ENCODE assay signal across 23 cellular contexts in the genomic region with DNA sequence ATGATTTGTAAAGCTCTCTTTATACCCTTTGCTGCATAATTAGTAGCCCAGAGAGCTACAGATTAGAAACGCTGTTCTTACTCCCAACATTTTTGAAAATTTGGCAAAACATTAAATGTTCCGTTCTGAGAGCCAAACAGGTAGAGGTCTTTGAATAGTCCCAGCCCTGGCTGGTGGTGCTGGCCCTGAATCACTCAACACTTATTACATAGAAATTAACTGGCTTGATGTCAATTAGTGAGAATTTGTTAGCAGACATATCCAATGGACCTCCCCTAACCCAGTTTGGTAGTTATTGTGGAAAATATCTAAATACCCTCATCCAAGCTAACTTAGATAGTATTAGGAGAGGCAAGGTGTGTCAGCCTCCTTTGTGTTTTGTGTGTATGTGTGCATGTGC.
DNase-seq lines count a peak whose midpoint lies in the region; ATAC-seq, FAIRE-seq and TF ChIP-seq lines count a peak whose summit lies in the region.
"Had no signal": no experiment of that assay in that cellular context is flagged by ENCODE, and none has a peak within 500 bp of the region (broad histone marks: within the 10 kb centered on the region; RNA-seq: fewer than 3 reads in every experiment).

No MANE protein-coding gene starts in this region.

- no peaks in the 10 kb centered on the region for H3K79me2 ChIP-seq in endothelial cell of umbilical vein (ENCODE audit: control insufficient read depth, insufficient read depth, low read length)

- no peak overlapping the region for H3K4me2 ChIP-seq in endothelial cell of umbilical vein (ENCODE audit: insufficient read depth, low read length)
- H3K4me2 ChIP-seq: BLaER1 treated with 17β-estradiol and CSF1 and Interleukin-3, amounts not matched to agents 10 nM and 100 nM; SK-N-SH had no signal

- no peaks in the 10 kb centered on the region for H3K4me1 ChIP-seq in endothelial cell of umbilical vein (ENCODE audit: control insufficient read depth, extremely low read depth, insufficient read depth, low read length)
- H3K4me1 ChIP-seq: BLaER1 treated with 17β-estradiol and CSF1 and Interleukin-3, amounts not matched to agents 10 nM and 100 nM had no signal

- no peak overlapping the region for H3K4me3 ChIP-seq in endothelial cell of umbilical vein (replicated peaks in 1 of 3; ENCODE audit: insufficient read depth in 1 of 3, low read depth in 1 of 3, low read length in 3 of 3)
- H3K4me3 ChIP-seq: BLaER1 treated with 17β-estradiol and CSF1 and Interleukin-3, amounts not matched to agents 10 nM and 100 nM had no signal

- dilution Hi-C loops in endothelial cell of umbilical vein (cut with MboI; ENCODE audit: extremely low pct_ligation_motif_present, low sequenced_read_pairs), result no loop called here

- ATAC-seq in left cardiac atrium, result peak; percentile 6 to 12
- ATAC-seq in Right ventricle myocardium inferior, result no peak
- ATAC-seq in omental fat pad (ENCODE audit: low FRiP score), result peak; percentile 37
- no peak for ATAC-seq in HG02973 (IDR thresholded peaks at IDR 0.05; ENCODE audit: unreplicated experiment)
- ATAC-seq: Panc1 had no signal

- DNase-seq in left cardiac atrium (no peak), Right ventricle myocardium inferior (ENCODE audit: missing footprints) (no peak), endothelial cell of umbilical vein (ENCODE audit: low read depth, low spot score) (no peak), omental fat pad (ENCODE audit: low spot score) (no peak), NCI-H526 (lab: John Stamatoyannopoulos, UW) (no peak), SIG-M5 (lab: John Stamatoyannopoulos, UW) (no peak)
- DNase-seq: CD4-positive, alpha-beta T cell; COR-L47; DMS53; HCEC 1CT; IMR-90; KG1; MM.1S; NCI-H2029 treated with DMSO at 0.1 percent for 48 hours; NCI-H446 treated with DMSO at 0.1 percent for 48 hours; NCI-H526 treated with DMSO at 0.1 percent for 48 hours; SK-N-SH had no signal

- H3K9me3 ChIP-seq in endothelial cell of umbilical vein (replicated peaks; ENCODE audit: control insufficient read depth, insufficient read depth, low read length), result no peaks in the 10 kb centered on the region
- H3K9me3 ChIP-seq: BLaER1 treated with 17β-estradiol and CSF1 and Interleukin-3, amounts not matched to agents 10 nM and 100 nM; SK-N-SH had no signal

- intact Hi-C loops in left cardiac atrium (cut with DNase I) (no loop called here), Right ventricle myocardium inferior (cut with DNase I) (no loop called here), endothelial cell of umbilical vein (cut with micrococcal nuclease) (no loop called here)

- H3K27me3 ChIP-seq in endothelial cell of umbilical vein (ENCODE audit: control insufficient read depth in 2 of 2, insufficient read depth in 2 of 2, low read length in 2 of 2), result peaks cover 0 to 2% of the 10 kb centered on the region in 2 experiments
- H3K27me3 ChIP-seq: BLaER1 treated with 17β-estradiol and CSF1 and Interleukin-3, amounts not matched to agents 10 nM and 100 nM had no signal

- POLR2A ChIA-PET in endothelial cell of umbilical vein (lab: Charles Lee), result no interaction called here

- H3K36me3 ChIP-seq in endothelial cell of umbilical vein (ENCODE audit: control insufficient read depth in 2 of 2, extremely low read depth in 1 of 2, insufficient read depth in 2 of 2, low read length in 2 of 2), result no peaks in the 10 kb centered on the region
- H3K36me3 ChIP-seq: BLaER1 treated with 17β-estradiol and CSF1 and Interleukin-3, amounts not matched to agents 10 nM and 100 nM had no signal

- no peaks in the 10 kb centered on the region for H4K20me1 ChIP-seq in endothelial cell of umbilical vein (replicated peaks; ENCODE audit: control insufficient read depth, extremely low read depth, insufficient read depth, low read length)
- H4K20me1 ChIP-seq: BLaER1 treated with 17β-estradiol and CSF1 and Interleukin-3, amounts not matched to agents 10 nM and 100 nM had no signal

- peak overlapping the region; percentile 11 for H3K27ac ChIP-seq in endothelial cell of umbilical vein (ENCODE audit: insufficient read depth, low read depth, low read length)
- H3K27ac ChIP-seq: BLaER1 treated with 17β-estradiol and CSF1 and Interleukin-3, amounts not matched to agents 10 nM and 100 nM; RWPE1 had no signal

- no peak overlapping the region for H2AFZ ChIP-seq in endothelial cell of umbilical vein (ENCODE audit: low read depth, low read length)

- H3K9me1 ChIP-seq in endothelial cell of umbilical vein (replicated peaks; ENCODE audit: control insufficient read depth, extremely low read depth, insufficient read depth, low read length), result no peaks in the 10 kb centered on the region

- BruUV-seq in endothelial cell of umbilical vein (replicated peaks; lab: Mats Ljungman, UMichigan), result no TSS peak

- CTCF ChIA-PET in endothelial cell of umbilical vein (lab: Charles Lee), result interaction anchor here (0.8 to 1.6 kb wide), 3 partner anchors 10 to 583 kb away, joined by 3 to 4 read pairs (median 4); no protein-coding TSS in a partner anchor

- no peak overlapping the region for H3K9ac ChIP-seq in endothelial cell of umbilical vein (replicated peaks; ENCODE audit: extremely low read depth, insufficient read depth, low read length)
- H3K9ac ChIP-seq: BLaER1 treated with 17β-estradiol and CSF1 and Interleukin-3, amounts not matched to agents 10 nM and 100 nM; SK-N-SH had no signal

- no peak for TF ChIP-seq CTCF in endothelial cell of umbilical vein (IDR thresholded peaks at IDR 0.05; ENCODE audit: extremely low read depth in 1 of 2, insufficient read depth in 1 of 2, low read depth in 1 of 2, low read length in 2 of 2)
- no peak for TF ChIP-seq CTCF in omental fat pad (IDR thresholded peaks at IDR 0.05)

- no peak for TF ChIP-seq POLR2A in endothelial cell of umbilical vein (IDR thresholded peaks at IDR 0.05; ENCODE audit: low read depth, low read length)

- no peak for FAIRE-seq in endothelial cell of umbilical vein (lab: Jason Lieb, UNC)
- FAIRE-seq: GM18507, H1 had no signal

TF ChIP-seq in endothelial cell of umbilical vein, 7 proteins besides CTCF, POLR2A, EP300 and RAD21:
- TF ChIP-seq EZH2 (IDR thresholded peaks at IDR 0.05; ENCODE audit: borderline replicate concordance, low read depth, low read length, severe bottlenecking), result no peak
- TF ChIP-seq POLR2AphosphoS5 (IDR thresholded peaks at IDR 0.05; ENCODE audit: insufficient read depth, low read depth, low read length), result no peak
- TF ChIP-seq JUN (IDR thresholded peaks at IDR 0.05; ENCODE audit: borderline replicate concordance, insufficient read depth, insufficient read length, low read depth), result no peak
- no peak for TF ChIP-seq FOS (IDR thresholded peaks at IDR 0.05; ENCODE audit: borderline replicate concordance, insufficient read depth, low read length)
- TF ChIP-seq GATA2 (IDR thresholded peaks at IDR 0.05; ENCODE audit: insufficient read depth, insufficient read length, low read depth, low read length), result no peak
- no peak for TF ChIP-seq MYC (IDR thresholded peaks at IDR 0.05; ENCODE audit: low read depth, low read length)
- TF ChIP-seq, protein P1, sequence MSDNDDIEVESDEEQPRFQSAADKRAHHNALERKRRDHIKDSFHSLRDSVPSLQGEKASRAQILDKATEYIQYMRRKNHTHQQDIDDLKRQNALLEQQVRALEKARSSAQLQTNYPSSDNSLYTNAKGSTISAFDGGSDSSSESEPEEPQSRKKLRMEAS (IDR thresholded peaks at IDR 0.05; ENCODE audit: insufficient read depth, insufficient read length), result no peak
TF ChIP-seq in endothelial cell of umbilical vein: peak in this region for 0.

Comparison
In these comparisons a context has a peak if more than half of its experiments do, and no peak if none do; other contexts are left out.
1. ATAC-seq: peak in left cardiac atrium (2 of 2) and omental fat pad (single experiment); none in Right ventricle myocardium inferior (single experiment) and HG02973 (single experiment).